Comparison of ENCODE assay signal across 12 cellular contexts in the genomic region with DNA sequence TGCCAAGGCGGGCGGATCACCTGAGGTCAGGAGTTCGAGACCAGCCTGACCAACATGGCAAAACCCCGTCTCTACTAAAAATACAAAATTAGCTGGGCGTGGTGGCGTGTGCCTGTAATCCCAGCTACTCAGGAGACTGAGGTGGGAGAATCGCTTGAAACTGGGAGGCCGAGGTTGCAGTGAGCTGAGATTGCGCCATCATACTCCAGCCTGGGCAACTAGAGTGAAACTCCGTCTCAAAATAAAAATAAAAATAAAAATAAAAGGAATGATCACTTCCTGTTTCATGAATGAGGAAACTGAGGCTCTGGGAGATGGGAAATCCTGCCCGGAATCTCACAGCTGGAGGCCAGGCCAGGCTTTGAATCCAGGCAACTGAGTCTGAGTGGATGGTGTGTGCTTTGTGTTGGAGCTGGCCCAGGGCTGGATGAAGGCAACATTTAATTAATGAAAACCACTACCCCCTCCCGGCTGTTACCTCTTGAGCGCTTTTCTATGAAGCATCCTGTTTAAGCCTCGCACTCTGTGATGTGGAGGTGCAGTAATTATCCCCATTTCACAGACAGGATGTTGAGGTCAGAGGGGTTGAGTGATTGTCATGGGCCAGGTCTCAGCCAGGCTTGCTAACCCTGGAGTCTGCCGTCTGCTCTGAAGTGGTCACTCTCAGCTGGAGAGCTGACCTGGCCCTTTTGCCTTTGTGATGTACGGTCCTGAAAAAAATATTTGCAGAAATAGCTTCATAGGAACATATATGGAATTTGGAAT. TPM values are rescaled to one million over a fixed set of nuclear protein-coding genes. Genes with fewer than 3 reads are reported as not detected.
DNase-seq lines count a peak whose midpoint lies in the region; ATAC-seq and TF ChIP-seq lines count a peak whose summit lies in the region.
"Had no signal": no experiment of that assay in that cellular context is flagged by ENCODE, and none has a peak within 500 bp of the region (broad histone marks: within the 10 kb centered on the region; RNA-seq: fewer than 3 reads in every experiment).

No MANE protein-coding gene starts in this region.

- H3K4me3 Mint-ChIP-seq in CD4-positive, alpha-beta memory T cell = peak overlapping the region in 6 of 8 donors; percentile 5 to 48 (median 36)
- no peak overlapping the region for H3K4me3 Mint-ChIP-seq in activated CD4-positive, alpha-beta memory T cell treated with anti-CD3 and anti-CD28 coated beads for 36 hours
- peak overlapping the region in 2 of 5 donors; percentile 24 to 43 for H3K4me3 Mint-ChIP-seq in immature natural killer cell
- H3K4me3 Mint-ChIP-seq: stimulated activated naive CD8-positive, alpha-beta T cell treated with anti-CD3 and anti-CD28 coated beads, Interleukin-15, Interleukin-2, amounts not matched to agents 100 ng/mL and 50 ng/mL, for 24 hours had no signal

- CTCF ChIA-PET in CD4-positive, alpha-beta memory T cell (lab: Charles Lee; ENCODE audit: partially characterized antibody) = interaction anchor here (1.3 kb wide), 1 partner anchor 82 kb away, joined by 3 read pairs; no protein-coding TSS in a partner anchor
- CTCF ChIA-PET in activated CD4-positive, alpha-beta memory T cell treated with anti-CD3 and anti-CD28 coated beads for 36 hours (lab: Charles Lee) = no interaction called here

- H3K9me3 Mint-ChIP-seq in CD4-positive, alpha-beta memory T cell = no peaks in the 10 kb centered on the region
- H3K9me3 Mint-ChIP-seq in activated CD4-positive, alpha-beta memory T cell treated with anti-CD3 and anti-CD28 coated beads for 36 hours = no peaks in the 10 kb centered on the region
- H3K9me3 Mint-ChIP-seq in immature natural killer cell = no peaks in the 10 kb centered on the region
- H3K9me3 Mint-ChIP-seq: stimulated activated naive CD8-positive, alpha-beta T cell treated with anti-CD3 and anti-CD28 coated beads, Interleukin-15, Interleukin-2, amounts not matched to agents 100 ng/mL and 50 ng/mL, for 24 hours had no signal

- no peaks in the 10 kb centered on the region for H3K9me3 ChIP-seq in CD4-positive, alpha-beta memory T cell (ENCODE audit: control insufficient read depth in 1 of 2, low read length in 2 of 2)
- H3K9me3 ChIP-seq: ovary had no signal

- ATAC-seq in HG03025 (IDR thresholded peaks at IDR 0.05; ENCODE audit: low FRiP score, unreplicated experiment) = no peak

- no peak overlapping the region for H3K4me3 ChIP-seq in CD4-positive, alpha-beta memory T cell (ENCODE audit: low read length in 2 of 2)
- H3K4me3 ChIP-seq in GM12865 (ENCODE audit: low read depth, low read length) = no peak overlapping the region
- H3K4me3 ChIP-seq: lung, ovary had no signal

- H3K36me3 ChIP-seq in CD4-positive, alpha-beta memory T cell (ENCODE audit: insufficient read depth, low read length) = no peaks in the 10 kb centered on the region
- H3K36me3 ChIP-seq: ovary had no signal

- no peaks in the 10 kb centered on the region for H3K27me3 ChIP-seq in CD4-positive, alpha-beta memory T cell (ENCODE audit: insufficient read depth, low read length)
- H3K27me3 ChIP-seq: ovary had no signal

- intact Hi-C loops in CD4-positive, alpha-beta memory T cell (cut with micrococcal nuclease) = no loop called here
- intact Hi-C loops in activated CD4-positive, alpha-beta memory T cell treated with anti-CD3 and anti-CD28 coated beads for 36 hours (cut with micrococcal nuclease) = loop anchor here (2.0 kb wide), 1 partner anchor 73 kb away; no protein-coding TSS in a partner anchor

- H3K36me3 Mint-ChIP-seq in CD4-positive, alpha-beta memory T cell = no peaks in the 10 kb centered on the region
- H3K36me3 Mint-ChIP-seq in activated CD4-positive, alpha-beta memory T cell treated with anti-CD3 and anti-CD28 coated beads for 36 hours = no peaks in the 10 kb centered on the region
- no peaks in the 10 kb centered on the region for H3K36me3 Mint-ChIP-seq in immature natural killer cell

- POLR2A ChIA-PET in CD4-positive, alpha-beta memory T cell (lab: Charles Lee; ENCODE audit: partially characterized antibody) = interaction anchor here (1.3 kb wide), 1 partner anchor 68 kb away, joined by 4 read pairs; a partner anchor contains a TSS
- POLR2A ChIA-PET in activated CD4-positive, alpha-beta memory T cell treated with anti-CD3 and anti-CD28 coated beads for 36 hours (lab: Charles Lee) = no interaction called here

- DNase-seq in CD4-positive, alpha-beta memory T cell = peak; percentile 40 to 55 (median 48)
- DNase-seq in GM12865 (ENCODE audit: low read depth) (peak; percentile 76), immature natural killer cell (peak in 2 of 3 donors; percentile 15 to 39), kidney tubule cell (ENCODE audit: low spot score) (no peak), HUDEP-2 (lab: John Stamatoyannopoulos, UW; ENCODE audit: unreplicated experiment in 76 of 76) (no peak)
- DNase-seq in activated CD4-positive, alpha-beta memory T cell treated with anti-CD3 and anti-CD28 coated beads for 36 hours = peak; percentile 45
- DNase-seq: amniotic stem cell, glutamatergic neuron, ovary had no signal

- H3K27ac ChIP-seq in CD4-positive, alpha-beta memory T cell (ENCODE audit: low read depth, low read length) = no peak overlapping the region
- H3K27ac ChIP-seq: ovary had no signal

- H3K4me1 ChIP-seq in CD4-positive, alpha-beta memory T cell (ENCODE audit: insufficient read depth, low read length) = peaks cover 54% of the 10 kb centered on the region

- peaks cover 36 to 56% (median 46%) of the 10 kb centered on the region in 4 donors for H3K4me1 Mint-ChIP-seq in CD4-positive, alpha-beta memory T cell
- H3K4me1 Mint-ChIP-seq in activated CD4-positive, alpha-beta memory T cell treated with anti-CD3 and anti-CD28 coated beads for 36 hours (ENCODE audit: low read depth) = peaks cover 42% of the 10 kb centered on the region
- H3K4me1 Mint-ChIP-seq in immature natural killer cell = peaks cover 36 to 45% of the 10 kb centered on the region in 2 donors

- no peak for TF ChIP-seq CTCF in GM12865 (IDR thresholded peaks at IDR 0.05; ENCODE audit: insufficient read depth, low read depth, low read length, missing control alignments)

- H3K27ac Mint-ChIP-seq in CD4-positive, alpha-beta memory T cell = peak overlapping the region in 6 of 7 donors; percentile 0 to 83 (median 79)
- H3K27ac Mint-ChIP-seq in activated CD4-positive, alpha-beta memory T cell treated with anti-CD3 and anti-CD28 coated beads for 36 hours = no peak overlapping the region
- peak overlapping the region in 1 of 6 donors; percentile 1 for H3K27ac Mint-ChIP-seq in immature natural killer cell
- H3K27ac Mint-ChIP-seq: stimulated activated naive CD8-positive, alpha-beta T cell treated with anti-CD3 and anti-CD28 coated beads, Interleukin-15, Interleukin-2, amounts not matched to agents 100 ng/mL and 50 ng/mL, for 24 hours had no signal

- H3K27me3 Mint-ChIP-seq in CD4-positive, alpha-beta memory T cell = no peaks in the 10 kb centered on the region
- no peaks in the 10 kb centered on the region for H3K27me3 Mint-ChIP-seq in activated CD4-positive, alpha-beta memory T cell treated with anti-CD3 and anti-CD28 coated beads for 36 hours
- H3K27me3 Mint-ChIP-seq in immature natural killer cell (ENCODE audit: low read depth in 3 of 3) = peaks cover 2 to 5% (median 3%) of the 10 kb centered on the region in 3 donors
- H3K27me3 Mint-ChIP-seq: stimulated activated naive CD8-positive, alpha-beta T cell treated with anti-CD3 and anti-CD28 coated beads, Interleukin-15, Interleukin-2, amounts not matched to agents 100 ng/mL and 50 ng/mL, for 24 hours had no signal

RNA-seq across cellular contexts. Expression of a gene that starts 27.8 kb away (rescaled TPM):
- 1 to 10 TPM; 1.4 to 1.9 TPM for total RNA-seq in CD4-positive, alpha-beta memory T cell
- under 1 TPM in 1 of 2 donors, not detected in 1; 0.61 TPM for polyA plus RNA-seq in CD4-positive, alpha-beta memory T cell
- 1 to 10 TPM; 6.1 to 7.6 TPM for total RNA-seq in activated CD4-positive, alpha-beta memory T cell treated with anti-CD3 and anti-CD28 coated beads for 36 hours
- polyA plus RNA-seq in immature natural killer cell = 1 to 10 TPM in 1 of 3 donors, under 1 TPM in 2; 0.03 to 1.2 (median 0.66) TPM

Comparison
In these comparisons a context has a peak if more than half of its experiments do, and no peak if none do; other contexts are left out.
1. DNase-seq: peak in CD4-positive, alpha-beta memory T cell (5 of 5), GM12865 (single experiment), activated CD4-positive, alpha-beta memory T cell treated with anti-CD3 and anti-CD28 coated beads for 36 hours (single experiment) and immature natural killer cell (2 of 3); none in kidney tubule cell (single experiment) and HUDEP-2 (0 of 76).